ENCODE assay signal across 24 cellular contexts in the genomic region with DNA sequence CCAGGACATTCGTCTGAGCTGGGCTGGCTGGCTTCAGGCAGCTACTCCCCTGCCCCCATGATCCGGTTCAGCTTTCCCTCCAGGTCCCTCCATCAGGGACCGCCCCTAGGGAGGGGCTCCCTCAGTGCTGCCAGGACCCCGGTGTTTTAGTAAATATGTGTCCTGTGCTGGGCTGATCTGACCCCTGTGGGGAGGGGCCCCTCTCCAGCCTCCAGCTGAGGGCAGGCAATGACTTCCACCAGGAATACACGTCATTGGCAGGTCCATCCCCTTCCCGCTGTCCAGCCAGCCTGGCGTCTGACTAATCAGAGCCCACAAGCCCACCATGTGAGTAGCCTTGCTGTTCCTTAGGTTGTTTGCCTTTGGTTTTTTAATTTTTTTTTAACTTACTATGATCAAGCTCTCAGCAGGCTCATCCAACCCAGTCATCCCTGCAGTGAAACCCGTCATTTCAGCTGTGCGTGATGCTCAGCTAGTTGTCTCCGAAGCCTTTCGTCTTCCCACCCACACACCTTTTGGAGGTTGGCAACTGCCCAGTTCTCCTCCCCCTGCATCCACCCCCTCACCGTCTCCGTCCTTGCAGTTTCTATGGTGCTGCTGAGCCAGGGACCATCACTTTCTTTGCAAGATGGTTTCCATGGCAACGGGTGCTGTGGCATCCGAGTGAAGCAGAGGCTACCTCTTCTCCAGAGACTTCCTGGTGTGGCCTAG. TPM values are rescaled to one million over a fixed set of nuclear protein-coding genes. Genes with fewer than 3 reads are reported as not detected.
A peak's percentile ranks its signal among the peaks of the same experiment; 100 is the strongest.
DNase-seq lines count a peak whose midpoint lies in the region; ATAC-seq, FAIRE-seq and TF ChIP-seq lines count a peak whose summit lies in the region.
"Had no signal": no experiment of that assay in that cellular context is flagged by ENCODE, and none has a peak within 500 bp of the region (broad histone marks: within the 10 kb centered on the region; RNA-seq: fewer than 3 reads in every experiment).

No MANE protein-coding gene starts in this region.

- H3K36me3 ChIP-seq in HepG2 (replicated peaks in 1 of 2; ENCODE audit: control insufficient read depth in 1 of 2, insufficient read depth in 2 of 2, low read length in 2 of 2) (no peaks in the 10 kb centered on the region), right lobe of liver (no peaks in the 10 kb centered on the region), brain microvascular endothelial cell (replicated peaks) (no peaks in the 10 kb centered on the region), mesendoderm (ENCODE audit: control insufficient read depth, insufficient read depth, low read length) (no peaks in the 10 kb centered on the region), vagina (no peaks in the 10 kb centered on the region), upper lobe of right lung (no peaks in the 10 kb centered on the region)
- H3K36me3 ChIP-seq: colonic mucosa, left lung, uterus had no signal

- no peak overlapping the region for H3K18ac ChIP-seq in mesendoderm (ENCODE audit: low read length)

- H3K4me1 ChIP-seq in HepG2 (ENCODE audit: insufficient read depth, low read length) (peaks cover 99% of the 10 kb centered on the region), right lobe of liver (peaks cover 0 to 12% (median 5%) of the 10 kb centered on the region in 4 donors), mesendoderm (ENCODE audit: control insufficient read depth, low read depth, low read length) (peaks cover 1% of the 10 kb centered on the region), vagina (peaks cover 17% of the 10 kb centered on the region), upper lobe of right lung (no peaks in the 10 kb centered on the region)
- H3K4me1 ChIP-seq: colonic mucosa, left lung, uterus had no signal

- H3K9me3 Mint-ChIP-seq in activated naive CD4-positive, alpha-beta T cell treated with anti-CD3 and anti-CD28 coated beads, Interleukin-2, amount 10 ng/mL, durations not matched to agents 7 days and 5 days = no peaks in the 10 kb centered on the region
- H3K9me3 Mint-ChIP-seq: CD4-positive, alpha-beta T cell; T-helper 1 cell treated with Interleukin-12 subunit alpha and Interleukin-12 subunit beta and Interleukin-4 antibody, amounts not matched to agents 30 μg/mL and 1 μg/mL, for 36 hours had no signal

- H3K27me3 Mint-ChIP-seq in activated naive CD4-positive, alpha-beta T cell treated with anti-CD3 and anti-CD28 coated beads, Interleukin-2, amount 10 ng/mL, durations not matched to agents 7 days and 5 days = peaks cover 10% of the 10 kb centered on the region

- TF ChIP-seq POLR2A in HepG2 (IDR thresholded peaks at IDR 0.05; ENCODE audit: insufficient read depth in 1 of 2, low read depth in 2 of 2, low read length in 2 of 2) = no peak
- no peak for TF ChIP-seq POLR2A in right lobe of liver (IDR thresholded peaks at IDR 0.05)
- no peak for TF ChIP-seq POLR2A in vagina (IDR thresholded peaks at IDR 0.05)

- H3K79me2 ChIP-seq in HepG2 (ENCODE audit: insufficient read depth, low read length) = no peaks in the 10 kb centered on the region
- no peaks in the 10 kb centered on the region for H3K79me2 ChIP-seq in mesendoderm (ENCODE audit: control insufficient read depth, insufficient read depth, low read length)

- no peak overlapping the region for H3K23ac ChIP-seq in mesendoderm (ENCODE audit: low read length)

- POLR2A ChIA-PET in HepG2 (lab: Yijun Ruan, JAX) = interaction anchor here (1.7 kb wide), 1 partner anchor 27 kb away, joined by 5 read pairs; no protein-coding TSS in a partner anchor

- no peak overlapping the region for H3K27ac ChIP-seq in HepG2 (ENCODE audit: extremely low read length, insufficient read depth, low read length)
- no peak overlapping the region for H3K27ac ChIP-seq in right lobe of liver
- peak overlapping the region; percentile 11 for H3K27ac ChIP-seq in brain microvascular endothelial cell
- no peak overlapping the region for H3K27ac ChIP-seq in mesendoderm (ENCODE audit: low read depth, low read length)
- no peak overlapping the region for H3K27ac ChIP-seq in vagina
- H3K27ac ChIP-seq in upper lobe of right lung = no peak overlapping the region
- H3K27ac ChIP-seq: colonic mucosa, foreskin keratinocyte, left lung, uterus had no signal

- no peak overlapping the region for H3K4ac ChIP-seq in mesendoderm (ENCODE audit: low read depth, low read length)

- H3K36me3 Mint-ChIP-seq in activated naive CD4-positive, alpha-beta T cell treated with anti-CD3 and anti-CD28 coated beads, Interleukin-2, amount 10 ng/mL, durations not matched to agents 7 days and 5 days = no peaks in the 10 kb centered on the region

- no peak overlapping the region for H3K9ac ChIP-seq in HepG2 (ENCODE audit: insufficient read depth, low read depth, low read length)
- no peak overlapping the region for H3K9ac ChIP-seq in mesendoderm (ENCODE audit: low read length)

- H2AK5ac ChIP-seq in mesendoderm (ENCODE audit: low read length) = no peak overlapping the region

- H4K5ac ChIP-seq in mesendoderm (ENCODE audit: low read length) = no peak overlapping the region

- H3K56ac ChIP-seq in mesendoderm (ENCODE audit: low read length) = no peak overlapping the region

- 93% methylated on average over 12 of the region's 15 CpGs for WGBS in HepG2 (ENCODE audit: low lambda C conversion rate)
- 58% methylated on average over 7 of the region's 15 CpGs for WGBS in right lobe of liver (ENCODE audit: insufficient coverage, low coverage, low lambda C conversion rate, missing lambda C conversion rate)
- whole genome bisulfite sequencing in mesendoderm (ENCODE audit: extremely low coverage, insufficient coverage, low lambda C conversion rate) = no CpG with 5 or more reads among the region's 15 CpGs

- no peak for TF ChIP-seq RAD21 in HepG2 (CRISPR knock-in tag; IDR thresholded peaks at IDR 0.05)

- CTCF ChIA-PET in HepG2 (lab: Yijun Ruan, JAX; ENCODE audit: low intra/inter-chr PET ratio, low total read pairs) = no interaction called here
- CTCF ChIA-PET in activated naive CD4-positive, alpha-beta T cell treated with anti-CD3 and anti-CD28 coated beads, Interleukin-2, amount 10 ng/mL, durations not matched to agents 7 days and 5 days (lab: Charles Lee) = no interaction called here

- TF ChIP-seq EP300 in HepG2 (IDR thresholded peaks at IDR 0.05; ENCODE audit: low read depth in 2 of 2, low read length in 2 of 2) = no peak
- no peak for TF ChIP-seq EP300 in HepG2 (CRISPR knock-in tag; IDR thresholded peaks at IDR 0.05; ENCODE audit: borderline replicate concordance)

- no peak overlapping the region for H3K4me3 Mint-ChIP-seq in activated naive CD4-positive, alpha-beta T cell treated with anti-CD3 and anti-CD28 coated beads, Interleukin-2, amount 10 ng/mL, durations not matched to agents 7 days and 5 days
- H3K4me3 Mint-ChIP-seq: CD4-positive, alpha-beta T cell; T-helper 1 cell treated with Interleukin-12 subunit alpha and Interleukin-12 subunit beta and Interleukin-4 antibody, amounts not matched to agents 30 μg/mL and 1 μg/mL, for 36 hours had no signal

- intact Hi-C loops in HepG2 (cut with micrococcal nuclease; ENCODE audit: unreplicated experiment) = no loop called here
- intact Hi-C loops in right lobe of liver (cut with DNase I) = loop anchor here (10.0 kb wide), 2 partner anchors 100 to 120 kb away; no protein-coding TSS in a partner anchor
- intact Hi-C loops in vagina (cut with DNase I) = no loop called here
- intact Hi-C loops in upper lobe of right lung (cut with DNase I) = no loop called here

- no peak overlapping the region for H4K8ac ChIP-seq in mesendoderm (ENCODE audit: low read depth, low read length)

- no peak overlapping the region for H3K4me2 ChIP-seq in HepG2 (ENCODE audit: low read depth, low read length)
- no peak overlapping the region for H3K4me2 ChIP-seq in mesendoderm (ENCODE audit: low read length)

- H4K20me1 ChIP-seq in HepG2 (ENCODE audit: insufficient read depth, low read length) = no peaks in the 10 kb centered on the region

- DNase-seq in HepG2 (ENCODE audit: low spot score) (no peak), right lobe of liver (no peak), brain microvascular endothelial cell (peak; percentile 48), mesendoderm (peak; percentile 27), vagina (ENCODE audit: extremely low spot score in 2 of 2) (peak; percentile 77 to 81), upper lobe of right lung (no peak)
- DNase-seq in activated naive CD4-positive, alpha-beta T cell treated with anti-CD3 and anti-CD28 coated beads, Interleukin-2, amount 10 ng/mL, durations not matched to agents 7 days and 5 days = no peak
- DNase-seq: CD4-positive, alpha-beta T cell; colonic mucosa; foreskin keratinocyte; KG1; left lung; mucosa of descending colon; NCI-H2029; NCI-H526; stimulated activated CD4-positive, alpha-beta T cell treated with anti-CD3 and anti-CD28 coated beads, Interleukin-2, amount 100 ng/mL, for 48 hours; uterus had no signal

- no peak overlapping the region for H2BK15ac ChIP-seq in mesendoderm (replicated peaks; ENCODE audit: low read depth)

- H2BK5ac ChIP-seq in mesendoderm (ENCODE audit: low read length) = no peak overlapping the region

- no peaks in the 10 kb centered on the region for H3K27me3 ChIP-seq in HepG2 (ENCODE audit: control insufficient read depth in 1 of 2, insufficient read depth in 2 of 2, low read length in 2 of 2)
- H3K27me3 ChIP-seq in right lobe of liver = no peaks in the 10 kb centered on the region
- H3K27me3 ChIP-seq in brain microvascular endothelial cell (replicated peaks) = no peaks in the 10 kb centered on the region
- H3K27me3 ChIP-seq in mesendoderm (ENCODE audit: insufficient read depth, low read length, poor library complexity) = no peaks in the 10 kb centered on the region
- no peaks in the 10 kb centered on the region for H3K27me3 ChIP-seq in vagina
- H3K27me3 ChIP-seq in upper lobe of right lung = peaks cover 4% of the 10 kb centered on the region
- H3K27me3 ChIP-seq: colonic mucosa, foreskin keratinocyte, uterus had no signal

- no peak overlapping the region for H2BK120ac ChIP-seq in mesendoderm (ENCODE audit: low read depth, low read length)

- no peak for ATAC-seq in HepG2
- no peak for ATAC-seq in right lobe of liver
- no peak for ATAC-seq in upper lobe of right lung
- no peak for ATAC-seq in HG03280 (IDR thresholded peaks at IDR 0.05; ENCODE audit: unreplicated experiment)
- ATAC-seq: foreskin keratinocyte, left lung, mucosa of descending colon had no signal

- no peaks in the 10 kb centered on the region for H3K4me1 Mint-ChIP-seq in activated naive CD4-positive, alpha-beta T cell treated with anti-CD3 and anti-CD28 coated beads, Interleukin-2, amount 10 ng/mL, durations not matched to agents 7 days and 5 days

- no TSS peak for BruUV-seq in HepG2 (replicated peaks; lab: Mats Ljungman, UMichigan)

- H3K4me3 ChIP-seq in HepG2 (replicated peaks in 1 of 3; ENCODE audit: insufficient read depth in 1 of 3, low read depth in 2 of 3, low read length in 3 of 3) (no peak overlapping the region), right lobe of liver (no peak overlapping the region), brain microvascular endothelial cell (ENCODE audit: low read depth, low read length) (no peak overlapping the region), mesendoderm (ENCODE audit: low read length) (no peak overlapping the region), vagina (no peak overlapping the region), upper lobe of right lung (no peak overlapping the region)
- H3K4me3 ChIP-seq: colonic mucosa, left lung, mucosa of descending colon, uterus had no signal

- no peaks in the 10 kb centered on the region for H3K9me3 ChIP-seq in HepG2 (ENCODE audit: low read length)
- H3K9me3 ChIP-seq in right lobe of liver = no peaks in the 10 kb centered on the region
- no peaks in the 10 kb centered on the region for H3K9me3 ChIP-seq in vagina
- no peaks in the 10 kb centered on the region for H3K9me3 ChIP-seq in upper lobe of right lung
- H3K9me3 ChIP-seq: colonic mucosa, mucosa of descending colon, uterus had no signal

- H3K79me1 ChIP-seq in mesendoderm (ENCODE audit: low read length) = no peaks in the 10 kb centered on the region

- no peak overlapping the region for H2AFZ ChIP-seq in HepG2 (ENCODE audit: low read length)

- no peak overlapping the region for H3K27ac Mint-ChIP-seq in activated naive CD4-positive, alpha-beta T cell treated with anti-CD3 and anti-CD28 coated beads, Interleukin-2, amount 10 ng/mL, durations not matched to agents 7 days and 5 days
- H3K27ac Mint-ChIP-seq: CD4-positive, alpha-beta T cell; T-helper 1 cell treated with Interleukin-12 subunit alpha and Interleukin-12 subunit beta and Interleukin-4 antibody, amounts not matched to agents 30 μg/mL and 1 μg/mL, for 36 hours had no signal

- no peak for TF ChIP-seq CTCF in HepG2 (CRISPR knock-in tag; IDR thresholded peaks at IDR 0.05)
- no peak for TF ChIP-seq CTCF in right lobe of liver (IDR thresholded peaks at IDR 0.05)
- TF ChIP-seq CTCF in brain microvascular endothelial cell (IDR thresholded peaks at IDR 0.05; ENCODE audit: low read depth, low read length, missing control alignments) = no peak
- no peak for TF ChIP-seq CTCF in vagina (IDR thresholded peaks at IDR 0.05)
- TF ChIP-seq CTCF in upper lobe of right lung (IDR thresholded peaks at IDR 0.05) = no peak

- in situ Hi-C loops in HepG2 (cut with HindIII; ENCODE audit: extremely low pct_ligation_motif_present, low pct_unique_long_range_greater_than_20kb) = loop anchor here (5.0 to 10.0 kb wide), 2 partner anchors 118 to 140 kb away; no protein-coding TSS in a partner anchor
- in situ Hi-C loops in brain microvascular endothelial cell (cut with HindIII; ENCODE audit: low pct_ligation_motif_present, low sequenced_read_pairs) = no loop called here

- no peak for FAIRE-seq in HepG2 (lab: Jason Lieb, UNC)
- FAIRE-seq: endothelial cell of umbilical vein had no signal

RNA-seq across cellular contexts. Expression of a gene that starts 16.0 kb away (rescaled TPM):
- total RNA-seq in HepG2 (2016; rRNA removed; fragmentation: Illumina TruSeq; extraction: Trizol) (17.2 and 39.1 TPM in 2 replicates), right lobe of liver (100 to 1,000 TPM in 4 of 6 experiments, 10 to 100 TPM in 2; 41.2 to 204 (median 145) TPM), vagina (not detected), upper lobe of right lung (not detected)
- total RNA-seq in HepG2 (2016; cell fraction: cytosol; rRNA removed; fragmentation: Illumina TruSeq; extraction: Trizol; ENCODE audit: low read depth) = 5.1 and 5.2 TPM in 2 replicates
- 18.0 and 38.7 TPM in 2 replicates for total RNA-seq in HepG2 (2016; cell fraction: insoluble cytoplasmic fraction; rRNA removed; fragmentation: Illumina TruSeq; extraction: Trizol)
- total RNA-seq in HepG2 (2016; cell fraction: membrane; rRNA removed; fragmentation: Illumina TruSeq; extraction: Trizol) = 9.0 and 10.8 TPM in 2 replicates
- 31.1 and 34.0 TPM in 2 replicates for total RNA-seq in HepG2 (2016; cell fraction: nucleus; rRNA removed; fragmentation: Illumina TruSeq; extraction: Trizol)
- polyA plus RNA-seq in HepG2 (2011; rRNA removed) = 57.8 and 82.7 TPM in 2 replicates
- 51.9 and 68.1 TPM in 2 replicates for polyA plus RNA-seq in HepG2 (2011; cell fraction: cytosol; rRNA removed)
- 26.7 and 38.8 TPM in 2 replicates for polyA plus RNA-seq in HepG2 (2011; cell fraction: nucleus; rRNA removed)
- polyA plus RNA-seq in HepG2 (2012) = 39.8 and 51.8 TPM in 2 replicates
- 4.5 and 5.5 TPM in 2 replicates for polyA plus RNA-seq in HepG2 (2016; cell fraction: cytosol; fragmentation: Illumina TruSeq; extraction: Trizol; ENCODE audit: low read depth)
- 17.2 and 17.4 TPM in 2 replicates for polyA plus RNA-seq in HepG2 (2016; cell fraction: insoluble cytoplasmic fraction; fragmentation: Illumina TruSeq; extraction: Trizol; ENCODE audit: low read depth)
- polyA plus RNA-seq in HepG2 (2016; cell fraction: membrane; fragmentation: Illumina TruSeq; extraction: Trizol; ENCODE audit: low read depth) = 7.7 and 8.0 TPM in 2 replicates
- 48.5 and 50.8 TPM in 2 replicates for polyA plus RNA-seq in HepG2 (2016; cell fraction: nucleus; fragmentation: Illumina TruSeq; extraction: Trizol; ENCODE audit: insufficient read depth, low read depth)
- polyA minus RNA-seq in HepG2 (2011; rRNA and poly(A)+ RNA removed; ENCODE audit: low replicate concordance) = 48.7 TPM in 1 of 2 replicates, not detected in the other
- polyA minus RNA-seq in HepG2 (2011; cell fraction: cytosol; rRNA and poly(A)+ RNA removed) = 12.7 and 23.3 TPM in 2 replicates
- polyA minus RNA-seq in HepG2 (2011; cell fraction: nucleus; rRNA and poly(A)+ RNA removed) = 13.5 and 19.5 TPM in 2 replicates
- polyA plus RNA-seq in mesendoderm (2013, experiment 1 of 2) = not detected
- polyA plus RNA-seq in mesendoderm (2013, experiment 2 of 2) = not detected
- total RNA-seq: activated CD8-positive, alpha-beta memory T cell treated with anti-CD3 and anti-CD28 coated beads for 36 hours; CD4-positive, alpha-beta T cell; endothelial cell of umbilical vein; foreskin keratinocyte; H4; left lung; mucosa of descending colon; OCI-LY7 had no signal
- polyA plus RNA-seq: AG04450, endothelial cell of umbilical vein, foreskin keratinocyte had no signal

RNA-seq across cellular contexts. Expression of a gene that starts 35.9 kb away (rescaled TPM):
- 237 and 498 TPM in 2 replicates for total RNA-seq in HepG2 (2016; rRNA removed; fragmentation: Illumina TruSeq; extraction: Trizol)
- total RNA-seq in HepG2 (2016; cell fraction: cytosol; rRNA removed; fragmentation: Illumina TruSeq; extraction: Trizol; ENCODE audit: low read depth) = 71.6 and 82.2 TPM in 2 replicates
- 219 and 507 TPM in 2 replicates for total RNA-seq in HepG2 (2016; cell fraction: insoluble cytoplasmic fraction; rRNA removed; fragmentation: Illumina TruSeq; extraction: Trizol)
- total RNA-seq in HepG2 (2016; cell fraction: membrane; rRNA removed; fragmentation: Illumina TruSeq; extraction: Trizol) = 187 and 205 TPM in 2 replicates
- total RNA-seq in HepG2 (2016; cell fraction: nucleus; rRNA removed; fragmentation: Illumina TruSeq; extraction: Trizol) = 372 and 429 TPM in 2 replicates
- 449 and 569 TPM in 2 replicates for polyA plus RNA-seq in HepG2 (2011; rRNA removed)
- polyA plus RNA-seq in HepG2 (2011; cell fraction: cytosol; rRNA removed) = 331 and 435 TPM in 2 replicates
- 165 and 220 TPM in 2 replicates for polyA plus RNA-seq in HepG2 (2011; cell fraction: nucleus; rRNA removed)
- 423 and 569 TPM in 2 replicates for polyA plus RNA-seq in HepG2 (2012)
- 81.2 and 88.3 TPM in 2 replicates for polyA plus RNA-seq in HepG2 (2016; cell fraction: cytosol; fragmentation: Illumina TruSeq; extraction: Trizol; ENCODE audit: low read depth)
- 241 and 254 TPM in 2 replicates for polyA plus RNA-seq in HepG2 (2016; cell fraction: insoluble cytoplasmic fraction; fragmentation: Illumina TruSeq; extraction: Trizol; ENCODE audit: low read depth)
- polyA plus RNA-seq in HepG2 (2016; cell fraction: membrane; fragmentation: Illumina TruSeq; extraction: Trizol; ENCODE audit: low read depth) = 159 and 171 TPM in 2 replicates
- 573 and 590 TPM in 2 replicates for polyA plus RNA-seq in HepG2 (2016; cell fraction: nucleus; fragmentation: Illumina TruSeq; extraction: Trizol; ENCODE audit: insufficient read depth, low read depth)
- polyA minus RNA-seq in HepG2 (2011; rRNA and poly(A)+ RNA removed; ENCODE audit: low replicate concordance) = 0.30 and 414 TPM in 2 replicates
- polyA minus RNA-seq in HepG2 (2011; cell fraction: cytosol; rRNA and poly(A)+ RNA removed) = 176 and 231 TPM in 2 replicates
- 87.0 and 105 TPM in 2 replicates for polyA minus RNA-seq in HepG2 (2011; cell fraction: nucleus; rRNA and poly(A)+ RNA removed)
- total RNA-seq in right lobe of liver = 100 to 1,000 TPM in 4 of 6 experiments, 10 to 100 TPM in 2; 24.7 to 317 (median 167) TPM
- polyA plus RNA-seq in mesendoderm (2013, experiment 1 of 2) = 1.7 TPM
- polyA plus RNA-seq in mesendoderm (2013, experiment 2 of 2) = 1.8 TPM
- total RNA-seq in vagina = 3.7 TPM
- 0.41 TPM for total RNA-seq in upper lobe of right lung
- total RNA-seq: activated CD8-positive, alpha-beta memory T cell treated with anti-CD3 and anti-CD28 coated beads for 36 hours; CD4-positive, alpha-beta T cell; endothelial cell of umbilical vein; foreskin keratinocyte; OCI-LY7 had no signal
- polyA plus RNA-seq: AG04450, foreskin keratinocyte had no signal

RNA-seq across cellular contexts. Expression of a gene that starts 36.0 kb away (rescaled TPM):
- total RNA-seq in HepG2 (2016; rRNA removed; fragmentation: Illumina TruSeq; extraction: Trizol) (not detected in 2 replicates), right lobe of liver (1 to 10 TPM in 1 of 6 experiments, under 1 TPM in 2, not detected in 3; 0.26 to 2.8 (median 0.39) TPM), vagina (8.6 TPM), upper lobe of right lung (not detected)
- total RNA-seq in HepG2 (2016; cell fraction: cytosol; rRNA removed; fragmentation: Illumina TruSeq; extraction: Trizol; ENCODE audit: low read depth) = not detected in 2 replicates
- total RNA-seq in HepG2 (2016; cell fraction: insoluble cytoplasmic fraction; rRNA removed; fragmentation: Illumina TruSeq; extraction: Trizol) = not detected in 2 replicates
- not detected in 2 replicates for total RNA-seq in HepG2 (2016; cell fraction: membrane; rRNA removed; fragmentation: Illumina TruSeq; extraction: Trizol)
- total RNA-seq in HepG2 (2016; cell fraction: nucleus; rRNA removed; fragmentation: Illumina TruSeq; extraction: Trizol) = not detected in 2 replicates
- polyA plus RNA-seq in HepG2 (2011; rRNA removed) = 0.08 TPM in 1 of 2 replicates, not detected in the other
- 0.07 TPM in 1 of 2 replicates, not detected in the other for polyA plus RNA-seq in HepG2 (2011; cell fraction: cytosol; rRNA removed)
- polyA plus RNA-seq in HepG2 (2011; cell fraction: nucleus; rRNA removed) = not detected in 2 replicates
- polyA plus RNA-seq in HepG2 (2012) = 9.8 and 20.4 TPM in 2 replicates
- polyA plus RNA-seq in HepG2 (2016; cell fraction: cytosol; fragmentation: Illumina TruSeq; extraction: Trizol; ENCODE audit: low read depth) = not detected in 2 replicates
- 0.11 TPM in 1 of 2 replicates, not detected in the other for polyA plus RNA-seq in HepG2 (2016; cell fraction: insoluble cytoplasmic fraction; fragmentation: Illumina TruSeq; extraction: Trizol; ENCODE audit: low read depth)
- 0.08 TPM in 1 of 2 replicates, not detected in the other for polyA plus RNA-seq in HepG2 (2016; cell fraction: membrane; fragmentation: Illumina TruSeq; extraction: Trizol; ENCODE audit: low read depth)
- not detected in 2 replicates for polyA plus RNA-seq in HepG2 (2016; cell fraction: nucleus; fragmentation: Illumina TruSeq; extraction: Trizol; ENCODE audit: insufficient read depth, low read depth)
- 0.10 TPM in 1 of 2 replicates, not detected in the other for polyA minus RNA-seq in HepG2 (2011; rRNA and poly(A)+ RNA removed; ENCODE audit: low replicate concordance)
- polyA minus RNA-seq in HepG2 (2011; cell fraction: cytosol; rRNA and poly(A)+ RNA removed) = not detected in 2 replicates
- not detected in 2 replicates for polyA minus RNA-seq in HepG2 (2011; cell fraction: nucleus; rRNA and poly(A)+ RNA removed)
- not detected for polyA plus RNA-seq in mesendoderm (2013, experiment 1 of 2)
- not detected for polyA plus RNA-seq in mesendoderm (2013, experiment 2 of 2)
- total RNA-seq: activated CD8-positive, alpha-beta memory T cell treated with anti-CD3 and anti-CD28 coated beads for 36 hours; CD4-positive, alpha-beta T cell; colonic mucosa; endothelial cell of umbilical vein; foreskin keratinocyte; H4; left lung; mucosa of descending colon; OCI-LY7; uterus had no signal
- polyA plus RNA-seq: AG04450, endothelial cell of umbilical vein, foreskin keratinocyte had no signal

Comparison
In these comparisons a context has a peak if more than half of its experiments do, and no peak if none do; other contexts are left out.
1. intact Hi-C loops: an anchor here in right lobe of liver (10.0 kb wide); none called in HepG2, vagina and upper lobe of right lung.
2. DNase-seq: peak in brain microvascular endothelial cell (single experiment), mesendoderm (single experiment) and vagina (2 of 2); none in HepG2 (single experiment), right lobe of liver (0 of 3), upper lobe of right lung (single experiment) and activated naive CD4-positive, alpha-beta T cell treated with anti-CD3 and anti-CD28 coated beads, Interleukin-2, amount 10 ng/mL, durations not matched to agents 7 days and 5 days (single experiment).